In the genomic region with DNA sequence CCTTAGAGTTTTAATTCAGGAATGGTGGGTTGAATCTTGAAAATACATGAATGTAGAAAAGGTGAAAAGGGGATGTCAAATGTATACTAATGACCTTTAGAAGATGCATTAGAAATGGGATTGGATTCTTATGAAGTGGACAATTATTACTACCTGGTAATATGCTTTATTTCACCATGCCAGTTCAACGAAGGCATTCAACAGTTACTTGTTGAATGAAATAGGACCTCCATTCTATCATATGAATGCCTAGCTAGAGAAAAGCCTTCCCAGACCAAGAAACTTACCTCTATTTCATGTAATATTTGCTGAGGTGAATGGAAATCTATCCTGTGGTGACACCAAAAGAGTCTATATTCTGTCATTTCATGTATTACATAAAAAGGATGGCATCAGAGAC, we compare ENCODE assay signal across 9 cellular contexts. TPM values are rescaled to one million over a fixed set of nuclear protein-coding genes. Genes with fewer than 3 reads are reported as not detected.
"Had no signal": no experiment of that assay in that cellular context is flagged by ENCODE, and none has a peak within 500 bp of the region (broad histone marks: within the 10 kb centered on the region; RNA-seq: fewer than 3 reads in every experiment).

No MANE protein-coding gene starts in this region.

- H3K4me1 Mint-ChIP-seq: GM23338 had no signal

- H3K4me3 Mint-ChIP-seq: GM23338, H9, HFFc6 had no signal

- H3K4me1 ChIP-seq: HAP-1 had no signal

- DNase-seq: GM23248, GOT3, H7, H9, HCEC 1CT, HFFc6 had no signal

- H3K27ac Mint-ChIP-seq: GM23338, H9, HFFc6 had no signal

- H3K36me3 ChIP-seq: HAP-1 had no signal

- H3K9me3 ChIP-seq: HAP-1 had no signal

- H3K4me3 ChIP-seq: GM23248, GM23338, HAP-1 had no signal

- ATAC-seq: GM23338, HCT116 had no signal

- H3K27ac ChIP-seq: GM23248 had no signal

RNA-seq across cellular contexts. Expression of gene SFRP2, which starts 34.6 kb away (rescaled TPM):
- total RNA-seq: HFFc6 had no signal
